In genomic region chr5:91957671-91958070, GRCh38 we compare ENCODE assay signal across 20 cellular contexts.
DNase-seq lines count a peak whose midpoint lies in the region; ATAC-seq and TF ChIP-seq lines count a peak whose summit lies in the region.
"Had no signal": no experiment of that assay in that cellular context is flagged by ENCODE, and none has a peak within 500 bp of the region (broad histone marks: within the 10 kb centered on the region; RNA-seq: fewer than 3 reads in every experiment).

No MANE protein-coding gene starts in this region.

- DNase-seq in ELR (ENCODE audit: low read depth) (peak; percentile 14), LHCN-M2 (ENCODE audit: low read depth) (peak; percentile 21), epithelial cell of esophagus (ENCODE audit: low read depth) (peak; percentile 20), left lung (no peak), LoVo (ENCODE audit: low spot score) (no peak), left colon (no peak), AG20443 (ENCODE audit: low spot score) (no peak)
- no peak for DNase-seq in stimulated activated CD4-positive, alpha-beta T cell treated with anti-CD3 and anti-CD28 coated beads, Interleukin-4, amount 100 ng/mL, for 24 hours
- DNase-seq: activated CD8-positive, alpha-beta T cell treated with anti-CD3 and anti-CD28 coated beads, Interleukin-2, amount 10 ng/mL, durations not matched to agents 7 days and 5 days; activated T-cell treated with anti-CD3 and anti-CD28 coated beads, Interleukin-2, amount 50 U/mL, for 72 hours; dermis blood vessel endothelial cell; DND-41; naive thymus-derived CD4-positive, alpha-beta T cell; NCI-H1417 treated with DMSO at 0.1 percent for 48 hours; NCI-H2171; NCI-H748 treated with DMSO at 0.1 percent for 48 hours; stimulated activated naive CD8-positive, alpha-beta T cell treated with anti-CD3 and anti-CD28 coated beads, Interleukin-15, amount 100 ng/mL, for 72 hours; trophoblast cell had no signal

- no peaks in the 10 kb centered on the region for H3K4me1 ChIP-seq in left lung

- no peaks in the 10 kb centered on the region for H3K36me3 ChIP-seq in left lung

- no peaks in the 10 kb centered on the region for H3K9me3 ChIP-seq in left lung

- H3K27ac ChIP-seq in left lung, result no peak overlapping the region
- H3K27ac ChIP-seq: epithelial cell of prostate, skin epidermis had no signal

- no peak overlapping the region for H3K4me3 ChIP-seq in epithelial cell of esophagus (ENCODE audit: low read length)
- no peak overlapping the region for H3K4me3 ChIP-seq in left lung
- H3K4me3 ChIP-seq: skin epidermis had no signal

- no peaks in the 10 kb centered on the region for H3K27me3 ChIP-seq in left lung

- ATAC-seq in left lung (peak; percentile 49), left colon (no peak)
- ATAC-seq: activated CD8-positive, alpha-beta T cell treated with anti-CD3 and anti-CD28 coated beads, Interleukin-2, amount 10 ng/mL, durations not matched to agents 7 days and 5 days; activated T-cell treated with anti-CD3 and anti-CD28 coated beads, Interleukin-2, amount 50 U/mL, for 72 hours; naive thymus-derived CD4-positive, alpha-beta T cell; stimulated activated naive CD8-positive, alpha-beta T cell treated with anti-CD3 and anti-CD28 coated beads, Interleukin-15, amount 100 ng/mL, for 72 hours had no signal

- intact Hi-C loops in left lung (cut with DNase I), result no loop called here
- intact Hi-C loops in left colon (cut with DNase I, micrococcal nuclease), result no loop called here

- TF ChIP-seq CTCF in epithelial cell of esophagus (IDR thresholded peaks at IDR 0.05; ENCODE audit: insufficient read depth, low read depth, low read length, missing control alignments) (no peak), left lung (IDR thresholded peaks at IDR 0.05) (no peak)

Comparison
In these comparisons a context has a peak if more than half of its experiments do, and no peak if none do; other contexts are left out.
1. DNase-seq: peak in ELR (single experiment), LHCN-M2 (single experiment) and epithelial cell of esophagus (single experiment); none in left lung (0 of 2), LoVo (single experiment), left colon (0 of 2), AG20443 (single experiment) and stimulated activated CD4-positive, alpha-beta T cell treated with anti-CD3 and anti-CD28 coated beads, Interleukin-4, amount 100 ng/mL, for 24 hours (single experiment).